Comparison of ENCODE assay signal across 8 cellular contexts in genomic region chr22:41501209-41501608, GRCh38. TPM values are rescaled to one million over a fixed set of nuclear protein-coding genes. Genes with fewer than 3 reads are reported as not detected.
DNase-seq lines count a peak whose midpoint lies in the region; ATAC-seq and TF ChIP-seq lines count a peak whose summit lies in the region.

No MANE protein-coding gene starts in this region.

- H3K27ac ChIP-seq in 22Rv1: no peak overlapping the region
- no peak overlapping the region for H3K27ac ChIP-seq in effector memory CD4-positive, alpha-beta T cell (ENCODE audit: insufficient read depth, low read length, poor library complexity, severe bottlenecking)

- H3K4me3 Mint-ChIP-seq in mesothelial cell of epicardium: no peak overlapping the region

- no peaks in the 10 kb centered on the region for H3K27me3 ChIP-seq in effector memory CD4-positive, alpha-beta T cell (replicated peaks; ENCODE audit: control insufficient read depth, insufficient read depth, low read length, poor library complexity, severe bottlenecking)

- H3K9me3 Mint-ChIP-seq in mesothelial cell of epicardium: no peaks in the 10 kb centered on the region

- peak; percentile 25; the same call in 1 of the 2 replicates for TF ChIP-seq POLR2A in Raji (IDR thresholded peaks at IDR 0.05; ENCODE audit: insufficient read depth, low read depth, low read length)

- ATAC-seq in HG02938 (IDR thresholded peaks at IDR 0.05; ENCODE audit: unreplicated experiment): no peak
- no peak for ATAC-seq in HG02759 (IDR thresholded peaks at IDR 0.05; ENCODE audit: unreplicated experiment)

- TF ChIP-seq CTCF in 22Rv1 (IDR thresholded peaks at IDR 0.05): peak; percentile 29; the same call in 1 of the 2 replicates
- peak; percentile 69 for TF ChIP-seq CTCF in GM12872 (IDR thresholded peaks at IDR 0.05; ENCODE audit: insufficient read depth, low read depth, low read length)
- no peak for TF ChIP-seq CTCF in mesothelial cell of epicardium (IDR thresholded peaks at IDR 0.05; ENCODE audit: unreplicated experiment)

- H3K27me3 Mint-ChIP-seq in mesothelial cell of epicardium (ENCODE audit: low read depth): no peaks in the 10 kb centered on the region

- DNase-seq in germinal center (ENCODE audit: low spot score) (peak; percentile 81), mesothelial cell of epicardium (ENCODE audit: low spot score in 2 of 2, unreplicated experiment in 2 of 2) (no peak)
- DNase-seq in effector memory CD4-positive, alpha-beta T cell: no peak

- peaks cover 4% of the 10 kb centered on the region for H3K36me3 Mint-ChIP-seq in mesothelial cell of epicardium

- no peaks in the 10 kb centered on the region for H3K9me3 ChIP-seq in effector memory CD4-positive, alpha-beta T cell (ENCODE audit: control insufficient read depth, low read length)

- no peaks in the 10 kb centered on the region for H3K4me1 Mint-ChIP-seq in mesothelial cell of epicardium

- H3K4me1 ChIP-seq in effector memory CD4-positive, alpha-beta T cell (ENCODE audit: control insufficient read depth, insufficient read depth, low read length, poor library complexity, severe bottlenecking): no peaks in the 10 kb centered on the region

- no peak overlapping the region for H3K27ac Mint-ChIP-seq in mesothelial cell of epicardium

- H3K36me3 ChIP-seq in effector memory CD4-positive, alpha-beta T cell (ENCODE audit: control insufficient read depth, insufficient read depth, low read length): peaks cover 32% of the 10 kb centered on the region

- no peak overlapping the region for H3K4me3 ChIP-seq in effector memory CD4-positive, alpha-beta T cell (ENCODE audit: insufficient read depth, low read depth, low read length, poor library complexity, severe bottlenecking)

RNA-seq across cellular contexts. Expression of gene ACO2, which starts 32.3 kb away (rescaled TPM):
- 66.9 to 69.9 TPM (median 69.4 TPM) in 3 replicates for total RNA-seq in mesothelial cell of epicardium

RNA-seq across cellular contexts. Expression of gene PHF5A, which starts 32.7 kb away (rescaled TPM):
- 38.0 to 47.8 TPM (median 44.2 TPM) in 3 replicates for total RNA-seq in mesothelial cell of epicardium

RNA-seq across cellular contexts. Expression of gene POLR3H, which starts 43.1 kb away (rescaled TPM):
- total RNA-seq in mesothelial cell of epicardium: 41.0 to 47.4 TPM (median 46.6 TPM) in 3 replicates

RNA-seq across cellular contexts. Expression of gene TOB2, which starts 54.6 kb away (rescaled TPM):
- total RNA-seq in mesothelial cell of epicardium: 40.2 to 44.0 TPM (median 42.1 TPM) in 3 replicates

RNA-seq across cellular contexts. Expression of gene CSDC2, which starts 59.6 kb away (rescaled TPM):
- 15.6 to 18.3 TPM (median 17.7 TPM) in 3 replicates for total RNA-seq in mesothelial cell of epicardium
